Comparison of ENCODE assay signal across 8 cellular contexts in genomic region chrX:45781901-45782553, GRCh38.
A peak's percentile ranks its signal among the peaks of the same experiment; 100 is the strongest.
DNase-seq lines count a peak whose midpoint lies in the region; ATAC-seq, FAIRE-seq and TF ChIP-seq lines count a peak whose summit lies in the region.

No MANE protein-coding gene starts in this region.

- ATAC-seq in A549 (peak; percentile 93 to 96), GM23338 (peak; percentile 61), GM18909 (IDR thresholded peaks at IDR 0.05; ENCODE audit: poor library complexity, unreplicated experiment) (no peak)

- H3K4me2 ChIP-seq in A549 (peak overlapping the region; percentile 54), GM23338 (no peak overlapping the region), hepatocyte (no peak overlapping the region)

- peak; percentile 39; the same call in 2 of the 3 replicates for TF ChIP-seq CTCF in A549 (IDR thresholded peaks at IDR 0.05)
- TF ChIP-seq CTCF in GM23338 (conservative IDR thresholded peaks at IDR 0.05; ENCODE audit: low read depth in 2 of 2): peak in 1 of 2 experiments; percentile 24; a peak in 2 of 4 replicates
- peak; percentile 31 for TF ChIP-seq CTCF in hepatocyte (IDR thresholded peaks at IDR 0.05; ENCODE audit: poor library complexity)
- TF ChIP-seq CTCF in Caco-2 (IDR thresholded peaks at IDR 0.05; ENCODE audit: insufficient read depth in 1 of 2, low read depth in 1 of 2, low read length in 1 of 2, severe bottlenecking in 1 of 2, unreplicated experiment in 1 of 2): peak in 1 of 2 experiments; percentile 21

- H3K36me3 Mint-ChIP-seq in GM23338 (ENCODE audit: low read depth) (peaks cover 56% of the 10 kb centered on the region), Caco-2 (ENCODE audit: insufficient read depth, unreplicated experiment) (peaks cover 16% of the 10 kb centered on the region)

- H3K36me3 ChIP-seq in GM23338 (ENCODE audit: insufficient read depth) (no peaks in the 10 kb centered on the region), hepatocyte (replicated peaks; ENCODE audit: insufficient read depth, low read depth) (no peaks in the 10 kb centered on the region), Caco-2 (ENCODE audit: control insufficient read depth, insufficient read depth, low read length) (no peaks in the 10 kb centered on the region)

- 28% methylated on average over 4 of the region's 4 CpGs for WGBS in A549 (ENCODE audit: missing lambda C conversion rate)
- WGBS in hepatocyte (ENCODE audit: low lambda C conversion rate, missing lambda C conversion rate): 61% methylated on average over 4 of the region's 4 CpGs

- H3K9me2 ChIP-seq in GM23338 (ENCODE audit: insufficient read depth): no peaks in the 10 kb centered on the region
- no peaks in the 10 kb centered on the region for H3K9me2 ChIP-seq in hepatocyte (replicated peaks; ENCODE audit: insufficient read depth)

- intact Hi-C loops in Caco-2 (cut with micrococcal nuclease; ENCODE audit: unreplicated experiment): loop anchor here (10.0 kb wide), 1 partner anchor 267 kb away; no protein-coding TSS in a partner anchor

- peak; percentile 43 to 71 for DNase-seq in A549 (ENCODE audit: low read depth in 1 of 2, low spot score in 1 of 2)
- DNase-seq in GM23338 (ENCODE audit: low spot score): peak; percentile 18
- DNase-seq in SW480 (ENCODE audit: low spot score): peak; percentile 47
- peak; percentile 47 for DNase-seq in hepatocyte (ENCODE audit: low spot score)
- DNase-seq in caudate nucleus (lab: John Stamatoyannopoulos, UW): no peak
- no peak for DNase-seq in Caco-2
- DNase-seq in cerebellar nuclear complex (lab: John Stamatoyannopoulos, UW): no peak

- no peak for TF ChIP-seq POLR2A in A549 (IDR thresholded peaks at IDR 0.05; ENCODE audit: low read length)

- H3K4me1 Mint-ChIP-seq in GM23338 (peaks cover 79% of the 10 kb centered on the region), Caco-2 (ENCODE audit: low read depth, unreplicated experiment) (no peaks in the 10 kb centered on the region)

- H3K4me3 ChIP-seq in A549: no peak overlapping the region
- no peak overlapping the region for H3K4me3 ChIP-seq in GM23338
- H3K4me3 ChIP-seq in hepatocyte: no peak overlapping the region
- no peak overlapping the region for H3K4me3 ChIP-seq in Caco-2 (ENCODE audit: low read depth, low read length)

- peaks cover 65% of the 10 kb centered on the region for H3K4me1 ChIP-seq in A549
- peaks cover 35% of the 10 kb centered on the region for H3K4me1 ChIP-seq in GM23338 (ENCODE audit: insufficient read depth)
- H3K4me1 ChIP-seq in hepatocyte (ENCODE audit: insufficient read depth): no peaks in the 10 kb centered on the region
- H3K4me1 ChIP-seq in Caco-2: no peaks in the 10 kb centered on the region

- H3K27me3 ChIP-seq in GM23338 (ENCODE audit: insufficient read depth): no peaks in the 10 kb centered on the region
- no peaks in the 10 kb centered on the region for H3K27me3 ChIP-seq in hepatocyte
- no peaks in the 10 kb centered on the region for H3K27me3 ChIP-seq in Caco-2 (replicated peaks; ENCODE audit: control insufficient read depth, insufficient read depth, low read length)

- H4K20me1 ChIP-seq in GM23338 (replicated peaks; ENCODE audit: insufficient read depth) (peaks cover 45% of the 10 kb centered on the region), hepatocyte (ENCODE audit: insufficient read depth, poor library complexity, severe bottlenecking) (peaks cover 3% of the 10 kb centered on the region)

- H2AFZ ChIP-seq in GM23338 (no peak overlapping the region), hepatocyte (no peak overlapping the region)

- H3K27me3 Mint-ChIP-seq in GM23338 (ENCODE audit: insufficient read depth, low read depth, poor library complexity) (peaks cover 7% of the 10 kb centered on the region), Caco-2 (ENCODE audit: insufficient read depth, unreplicated experiment) (no peaks in the 10 kb centered on the region)

- H3K9me3 Mint-ChIP-seq in GM23338 (no peaks in the 10 kb centered on the region; the same call in 2 of the 3 replicates), Caco-2 (ENCODE audit: unreplicated experiment) (no peaks in the 10 kb centered on the region)

- peak; percentile 50 to 54 for TF ChIP-seq RAD21 in A549 (conservative IDR thresholded peaks at IDR 0.05 in 1 of 2, IDR thresholded peaks at IDR 0.05 in 1 of 2)

- H3K9me3 ChIP-seq in A549 (no peaks in the 10 kb centered on the region), hepatocyte (ENCODE audit: low read depth) (no peaks in the 10 kb centered on the region), Caco-2 (no peaks in the 10 kb centered on the region)

- H3K27ac Mint-ChIP-seq in GM23338: peak overlapping the region; percentile 56; the same call in 1 of the 2 replicates
- no peak overlapping the region for H3K27ac Mint-ChIP-seq in Caco-2 (ENCODE audit: unreplicated experiment)

- H3K79me2 ChIP-seq in GM23338 (replicated peaks; ENCODE audit: insufficient read depth) (peaks cover 100% of the 10 kb centered on the region), hepatocyte (peaks cover 40% of the 10 kb centered on the region)

- FAIRE-seq in A549 (lab: Jason Lieb, UNC): peak; percentile 85

- peak overlapping the region; percentile 62 to 87 for H3K27ac ChIP-seq in A549
- H3K27ac ChIP-seq in GM23338 (ENCODE audit: low read depth): peak overlapping the region; percentile 45; the same call in 1 of the 2 replicates
- H3K27ac ChIP-seq in hepatocyte: peak overlapping the region; percentile 38
- H3K27ac ChIP-seq in caudate nucleus (ENCODE audit: low read depth, low read length): no peak overlapping the region

- H3K4me3 Mint-ChIP-seq in GM23338: no peak overlapping the region; the same call in 2 of the 3 replicates
- no peak overlapping the region for H3K4me3 Mint-ChIP-seq in Caco-2 (ENCODE audit: unreplicated experiment)

- TF ChIP-seq EP300 in A549 (IDR thresholded peaks at IDR 0.05): no peak

- CTCF ChIA-PET in A549 (lab: Yijun Ruan, JAX): interaction anchor here (0.8 to 1.3 kb wide), 9 partner anchors 9 to 272 kb away, joined by 3 to 4 read pairs (median 3); no protein-coding TSS in a partner anchor
- CTCF ChIA-PET in Caco-2 (lab: Charles Lee): no interaction called here

- no TSS peak for BruUV-seq in Caco-2 (replicated peaks; lab: Mats Ljungman, UMichigan)

- no peaks in the 10 kb centered on the region for H3F3A ChIP-seq in GM23338 (replicated peaks; ENCODE audit: low read depth)

- POLR2A ChIA-PET in A549 (lab: Yijun Ruan, JAX) (interaction anchor here (1.0 kb wide), 1 partner anchor 12 kb away, joined by 4 read pairs; no protein-coding TSS in a partner anchor), Caco-2 (lab: Charles Lee) (no interaction called here)

TF ChIP-seq in A549, 52 proteins besides CTCF, POLR2A, EP300 and RAD21 (continues in another document):
- TF ChIP-seq CEBPB (IDR thresholded peaks at IDR 0.05) (0 out of 4 replicates have a peak, but pooled peaks of 1 of the 2 experiments have one; percentile 8), GATA3 (IDR thresholded peaks at IDR 0.05; ENCODE audit: borderline replicate concordance) (peak; percentile 33; the same call in 1 of the 2 replicates), FOSL2 (IDR thresholded peaks at IDR 0.05) (no peak), FOSL2 (CRISPR knock-in tag; IDR thresholded peaks at IDR 0.05) (peak; percentile 39; the same call in 1 of the 2 replicates), SMC3 (IDR thresholded peaks at IDR 0.05) (peak; percentile 50), CBX8 (IDR thresholded peaks at IDR 0.05) (no peak), CHD4 (IDR thresholded peaks at IDR 0.05; ENCODE audit: borderline replicate concordance) (no peak), PHF8 (IDR thresholded peaks at IDR 0.05; ENCODE audit: borderline replicate concordance, low read depth) (no peak), HOXB5 (CRISPR knock-in tag; IDR thresholded peaks at IDR 0.05) (no peak), BHLHE40 (IDR thresholded peaks at IDR 0.05; ENCODE audit: low read depth, low read length) (no peak), BCL3 (IDR thresholded peaks at IDR 0.05) (no peak)

TF ChIP-seq in GM23338, 12 proteins besides CTCF, POLR2A, EP300 and RAD21:
- no peak for TF ChIP-seq REST (IDR thresholded peaks at IDR 0.05; ENCODE audit: unreplicated experiment)
- TF ChIP-seq STAT1 (IDR thresholded peaks at IDR 0.05; ENCODE audit: unreplicated experiment): no peak
TF ChIP-seq in GM23338: peak in this region for 0.

Comparison
In these comparisons a context has a peak if more than half of its experiments do, and no peak if none do; other contexts are left out.
1. DNase-seq: peak in A549 (2 of 2), GM23338 (single experiment), SW480 (single experiment) and hepatocyte (single experiment); none in caudate nucleus (0 of 61), Caco-2 (0 of 2) and cerebellar nuclear complex (0 of 2).